Comparison of ENCODE assay signal across 14 cellular contexts in genomic region chr3:138513073-138513843, GRCh38.
DNase-seq lines count a peak whose midpoint lies in the region; ATAC-seq and TF ChIP-seq lines count a peak whose summit lies in the region.
"Had no signal": no experiment of that assay in that cellular context is flagged by ENCODE, and none has a peak within 500 bp of the region (broad histone marks: within the 10 kb centered on the region; RNA-seq: fewer than 3 reads in every experiment).

No MANE protein-coding gene starts in this region.

- H3K4me3 Mint-ChIP-seq in T-helper 1 cell treated with Interleukin-12 subunit alpha and Interleukin-12 subunit beta and Interleukin-4 antibody, amounts not matched to agents 30 μg/mL and 1 μg/mL, for 36 hours = peak overlapping the region; percentile 55
- H3K4me3 Mint-ChIP-seq: HFFc6 had no signal

- in situ Hi-C loops in GM13976 (cut with MboI; ENCODE audit: low sequenced_read_pairs, unreplicated experiment) = no loop called here

- H3K9me3 Mint-ChIP-seq in T-helper 1 cell treated with Interleukin-12 subunit alpha and Interleukin-12 subunit beta and Interleukin-4 antibody, amounts not matched to agents 30 μg/mL and 1 μg/mL, for 36 hours = no peaks in the 10 kb centered on the region
- H3K9me3 Mint-ChIP-seq: HFFc6 had no signal

- peaks cover 22% of the 10 kb centered on the region for H3K4me1 Mint-ChIP-seq in T-helper 1 cell treated with Interleukin-12 subunit alpha and Interleukin-12 subunit beta and Interleukin-4 antibody, amounts not matched to agents 30 μg/mL and 1 μg/mL, for 36 hours (ENCODE audit: low read depth)

- H3K36me3 Mint-ChIP-seq in T-helper 1 cell treated with Interleukin-12 subunit alpha and Interleukin-12 subunit beta and Interleukin-4 antibody, amounts not matched to agents 30 μg/mL and 1 μg/mL, for 36 hours (ENCODE audit: low read depth) = peaks cover 15% of the 10 kb centered on the region

- DNase-seq in GM13976 (ENCODE audit: low spot score) = peak; percentile 54
- DNase-seq in NCI-H1105 treated with DMSO at 0.1 percent for 48 hours (lab: John Stamatoyannopoulos, UW) = no peak
- no peak for DNase-seq in activated T-cell treated with anti-CD3 and anti-CD28 coated beads, Interleukin-2, amount 50 U/mL, for 48 hours
- no peak for DNase-seq in NOMO-1 treated with dmso at 0.1 percent for 144 hours (lab: John Stamatoyannopoulos, UW; ENCODE audit: unreplicated experiment)
- no peak for DNase-seq in HT-29 (ENCODE audit: low spot score)
- DNase-seq: activated CD4-positive, alpha-beta T cell treated with anti-CD3 and anti-CD28 coated beads, Interleukin-2, amount 50 U/mL, for 4 hours; heart right ventricle; HFFc6; mesenchymal stem cell; NCI-H2227 treated with DMSO at 0.1 percent for 48 hours had no signal

- H3K27me3 Mint-ChIP-seq in T-helper 1 cell treated with Interleukin-12 subunit alpha and Interleukin-12 subunit beta and Interleukin-4 antibody, amounts not matched to agents 30 μg/mL and 1 μg/mL, for 36 hours (ENCODE audit: low read depth) = no peaks in the 10 kb centered on the region
- H3K27me3 Mint-ChIP-seq: progenitor cell of endocrine pancreas had no signal

- peak; percentile 77 for ATAC-seq in GM18909 (IDR thresholded peaks at IDR 0.05; ENCODE audit: poor library complexity, unreplicated experiment)
- ATAC-seq in HG02642 (IDR thresholded peaks at IDR 0.05; ENCODE audit: poor library complexity, unreplicated experiment) = peak; percentile 64

- H3K27ac Mint-ChIP-seq in T-helper 1 cell treated with Interleukin-12 subunit alpha and Interleukin-12 subunit beta and Interleukin-4 antibody, amounts not matched to agents 30 μg/mL and 1 μg/mL, for 36 hours = peak overlapping the region; percentile 75
- H3K27ac Mint-ChIP-seq: HFFc6, progenitor cell of endocrine pancreas had no signal

- TF ChIP-seq CTCF in GM13976 (IDR thresholded peaks at IDR 0.05; ENCODE audit: borderline replicate concordance, control extremely low read depth, extremely low read depth, insufficient read depth, missing control alignments) = no peak
